ENCODE assay signal across 35 cellular contexts in genomic region chr6:114121913-114122662, GRCh38.
DNase-seq lines count a peak whose midpoint lies in the region; ATAC-seq, FAIRE-seq and TF ChIP-seq lines count a peak whose summit lies in the region.
"Had no signal": no experiment of that assay in that cellular context is flagged by ENCODE, and none has a peak within 500 bp of the region (broad histone marks: within the 10 kb centered on the region; RNA-seq: fewer than 3 reads in every experiment).

No MANE protein-coding gene starts in this region.

- no peak overlapping the region for H3K4me3 ChIP-seq in HepG2 (replicated peaks in 1 of 3; ENCODE audit: insufficient read depth in 1 of 3, low read depth in 2 of 3, low read length in 3 of 3)
- no peak overlapping the region for H3K4me3 ChIP-seq in right lobe of liver
- H3K4me3 ChIP-seq in neural progenitor cell = no peak overlapping the region
- H3K4me3 ChIP-seq: adrenal gland, esophagus muscularis mucosa, GM12878, transverse colon had no signal

- no peak overlapping the region for H3K4me3 Mint-ChIP-seq in CD4-positive, alpha-beta T cell
- H3K4me3 Mint-ChIP-seq in neural progenitor cell = no peak overlapping the region
- H3K4me3 Mint-ChIP-seq: activated CD8-positive, alpha-beta T cell treated with anti-CD3 and anti-CD28 coated beads, Interleukin-2, amount 10 ng/mL, durations not matched to agents 7 days and 5 days; activated naive CD4-positive, alpha-beta T cell treated with anti-CD3 and anti-CD28 coated beads for 36 hours; CD4-positive, alpha-beta memory T cell; naive B cell; stimulated activated effector memory CD8-positive, alpha-beta T cell treated with anti-CD3 and anti-CD28 coated beads, Interleukin-12 subunit alpha, Interleukin-12 subunit beta, amount 100 ng/mL, for 72 hours; T-helper 17 cell had no signal

- intact Hi-C loops in HepG2 (cut with micrococcal nuclease; ENCODE audit: unreplicated experiment) = no loop called here
- intact Hi-C loops in right lobe of liver (cut with DNase I) = no loop called here
- intact Hi-C loops in CD4-positive, alpha-beta T cell (cut with DNase I, micrococcal nuclease) = no loop called here

- no peaks in the 10 kb centered on the region for H3K9me3 Mint-ChIP-seq in CD4-positive, alpha-beta T cell
- H3K9me3 Mint-ChIP-seq in neural progenitor cell = no peaks in the 10 kb centered on the region
- H3K9me3 Mint-ChIP-seq: activated naive CD4-positive, alpha-beta T cell treated with anti-CD3 and anti-CD28 coated beads for 36 hours; stimulated activated effector memory CD8-positive, alpha-beta T cell treated with anti-CD3 and anti-CD28 coated beads, Interleukin-12 subunit alpha, Interleukin-12 subunit beta, amount 100 ng/mL, for 72 hours had no signal

- no peaks in the 10 kb centered on the region for H3K9me3 ChIP-seq in HepG2 (ENCODE audit: low read length)
- no peaks in the 10 kb centered on the region for H3K9me3 ChIP-seq in right lobe of liver
- H3K9me3 ChIP-seq in CD4-positive, alpha-beta T cell (ENCODE audit: control insufficient read depth, low read length) = no peaks in the 10 kb centered on the region
- H3K9me3 ChIP-seq in neural progenitor cell (ENCODE audit: low read depth) = no peaks in the 10 kb centered on the region
- H3K9me3 ChIP-seq: esophagus muscularis mucosa, transverse colon had no signal

- H3K9ac ChIP-seq in HepG2 (ENCODE audit: insufficient read depth, low read depth, low read length) (no peak overlapping the region), neural progenitor cell (no peak overlapping the region)

- no peak for TF ChIP-seq CTCF in HepG2 (CRISPR knock-in tag; IDR thresholded peaks at IDR 0.05)
- no peak for TF ChIP-seq CTCF in right lobe of liver (IDR thresholded peaks at IDR 0.05)
- TF ChIP-seq CTCF in CD4-positive, alpha-beta T cell (IDR thresholded peaks at IDR 0.05) = no peak
- TF ChIP-seq CTCF in neural progenitor cell (IDR thresholded peaks at IDR 0.05) = no peak

- no peak for FAIRE-seq in HepG2 (lab: Jason Lieb, UNC)
- FAIRE-seq: endometrium, GM12878, keratinocyte had no signal

- H3K4me1 ChIP-seq in HepG2 (ENCODE audit: insufficient read depth, low read length) (peaks cover 9% of the 10 kb centered on the region), right lobe of liver (no peaks in the 10 kb centered on the region), neural progenitor cell (no peaks in the 10 kb centered on the region)
- H3K4me1 ChIP-seq: adrenal gland, esophagus muscularis mucosa, transverse colon had no signal

- peaks cover 34% of the 10 kb centered on the region for H3K27me3 Mint-ChIP-seq in CD4-positive, alpha-beta T cell
- H3K27me3 Mint-ChIP-seq in neural progenitor cell (ENCODE audit: insufficient read depth, low read depth) = no peaks in the 10 kb centered on the region

- ATAC-seq in HepG2 (no peak), right lobe of liver (no peak), HG03565 (IDR thresholded peaks at IDR 0.05; ENCODE audit: unreplicated experiment) (no peak)
- ATAC-seq in CD4-positive, alpha-beta T cell (ENCODE audit: poor library complexity) = no peak
- ATAC-seq: activated CD8-positive, alpha-beta T cell treated with anti-CD3 and anti-CD28 coated beads, Interleukin-2, amount 10 ng/mL, durations not matched to agents 7 days and 5 days; GM12878; HCT116; left ventricle myocardium superior; SK-N-SH treated with all-trans-retinoic acid at 6 μM for 48 hours; stimulated activated effector memory CD8-positive, alpha-beta T cell treated with anti-CD3 and anti-CD28 coated beads, Interleukin-12 subunit alpha, Interleukin-12 subunit beta, amount 100 ng/mL, for 72 hours; T-helper 17 cell had no signal

- TF ChIP-seq POLR2A in HepG2 (IDR thresholded peaks at IDR 0.05; ENCODE audit: insufficient read depth in 1 of 2, low read depth in 2 of 2, low read length in 2 of 2) (no peak), right lobe of liver (IDR thresholded peaks at IDR 0.05) (no peak)

- H3K27ac ChIP-seq in HepG2 (ENCODE audit: extremely low read length, insufficient read depth, low read length) (no peak overlapping the region), right lobe of liver (no peak overlapping the region), neural progenitor cell (no peak overlapping the region)
- H3K27ac ChIP-seq in CD4-positive, alpha-beta T cell (ENCODE audit: low read depth, low read length) = no peak overlapping the region
- H3K27ac ChIP-seq: 22Rv1, adrenal gland, brain microvascular endothelial cell, esophagus muscularis mucosa, transverse colon had no signal

- H2AFZ ChIP-seq in HepG2 (ENCODE audit: low read length) (no peak overlapping the region), neural progenitor cell (replicated peaks) (no peak overlapping the region)

- H4K20me1 ChIP-seq in HepG2 (ENCODE audit: insufficient read depth, low read length) (no peaks in the 10 kb centered on the region), neural progenitor cell (ENCODE audit: low read depth) (no peaks in the 10 kb centered on the region)

- TF ChIP-seq EP300 in HepG2 (IDR thresholded peaks at IDR 0.05; ENCODE audit: low read depth in 2 of 2, low read length in 2 of 2) (no peak), HepG2 (CRISPR knock-in tag; IDR thresholded peaks at IDR 0.05; ENCODE audit: borderline replicate concordance) (no peak)

- CTCF ChIA-PET in HepG2 (lab: Yijun Ruan, JAX; ENCODE audit: low intra/inter-chr PET ratio, low total read pairs) = no interaction called here
- CTCF ChIA-PET in CD4-positive, alpha-beta T cell (lab: Charles Lee) = no interaction called here

- no peaks in the 10 kb centered on the region for H3F3A ChIP-seq in neural progenitor cell (ENCODE audit: low read depth)

- TF ChIP-seq RAD21 in HepG2 (CRISPR knock-in tag; IDR thresholded peaks at IDR 0.05) = no peak

- H3K79me2 ChIP-seq in HepG2 (ENCODE audit: insufficient read depth, low read length) (no peaks in the 10 kb centered on the region), neural progenitor cell (ENCODE audit: low read depth) (no peaks in the 10 kb centered on the region)

- H3K4me2 ChIP-seq in HepG2 (ENCODE audit: low read depth, low read length) (no peak overlapping the region), neural progenitor cell (no peak overlapping the region)

- no peak for DNase-seq in HepG2 (ENCODE audit: low spot score)
- no peak for DNase-seq in right lobe of liver
- DNase-seq in SK-N-DZ (ENCODE audit: low spot score) = peak; percentile 14
- DNase-seq in myocyte (ENCODE audit: low read depth) = peak; percentile 75
- DNase-seq in activated CD4-positive, alpha-beta T cell treated with anti-CD3 and anti-CD28 coated beads, Interleukin-2, amount 50 U/mL, for 1 hour = no peak
- no peak for DNase-seq in CD4-positive, alpha-beta T cell
- DNase-seq in neural progenitor cell (ENCODE audit: low spot score) = no peak
- DNase-seq: activated CD4-positive, CD25-positive, alpha-beta regulatory T cell treated with anti-CD3 and anti-CD28 coated beads, Interleukin-2, amount 50 U/mL, for 72 hours; activated CD8-positive, alpha-beta T cell treated with anti-CD3 and anti-CD28 coated beads, Interleukin-2, amount 10 ng/mL, durations not matched to agents 7 days and 5 days; activated naive CD4-positive, alpha-beta T cell treated with anti-CD3 and anti-CD28 coated beads for 36 hours; adrenal gland; brain microvascular endothelial cell; CD4-positive, alpha-beta memory T cell; cerebellar nuclear complex; dermis blood vessel endothelial cell; foreskin fibroblast; head of caudate nucleus; left ventricle myocardium superior; naive B cell; NCI-H1048; NCI-H510A; RPMI8226; stimulated activated CD4-positive, alpha-beta T cell treated with anti-CD3 and anti-CD28 coated beads, Interleukin-15, amount 100 ng/mL, for 24 hours; stimulated activated CD4-positive, alpha-beta T cell treated with anti-CD3 and anti-CD28 coated beads, Interleukin-4, amount 100 ng/mL, for 4 hours; T-helper 17 cell; transverse colon had no signal

- H3K4me1 Mint-ChIP-seq in CD4-positive, alpha-beta T cell (ENCODE audit: low read depth) = no peaks in the 10 kb centered on the region
- H3K4me1 Mint-ChIP-seq in neural progenitor cell = no peaks in the 10 kb centered on the region
- H3K4me1 Mint-ChIP-seq: CD4-positive, alpha-beta memory T cell; naive B cell; stimulated activated effector memory CD8-positive, alpha-beta T cell treated with anti-CD3 and anti-CD28 coated beads, Interleukin-12 subunit alpha, Interleukin-12 subunit beta, amount 100 ng/mL, for 72 hours; T-helper 17 cell had no signal

- no peaks in the 10 kb centered on the region for H3K27me3 ChIP-seq in HepG2 (ENCODE audit: control insufficient read depth in 1 of 2, insufficient read depth in 2 of 2, low read length in 2 of 2)
- no peaks in the 10 kb centered on the region for H3K27me3 ChIP-seq in right lobe of liver
- no peaks in the 10 kb centered on the region for H3K27me3 ChIP-seq in CD4-positive, alpha-beta T cell (ENCODE audit: control insufficient read depth, insufficient read depth, low read length)
- H3K27me3 ChIP-seq in neural progenitor cell = no peaks in the 10 kb centered on the region
- H3K27me3 ChIP-seq: adrenal gland, brain microvascular endothelial cell, esophagus muscularis mucosa, transverse colon had no signal

- POLR2A ChIA-PET in HepG2 (lab: Yijun Ruan, JAX) = no interaction called here
- POLR2A ChIA-PET in CD4-positive, alpha-beta T cell (lab: Charles Lee) = no interaction called here

- H3K27ac Mint-ChIP-seq in CD4-positive, alpha-beta T cell = no peak overlapping the region
- no peak overlapping the region for H3K27ac Mint-ChIP-seq in neural progenitor cell
- H3K27ac Mint-ChIP-seq: activated CD8-positive, alpha-beta T cell treated with anti-CD3 and anti-CD28 coated beads, Interleukin-2, amount 10 ng/mL, durations not matched to agents 7 days and 5 days; activated naive CD4-positive, alpha-beta T cell treated with anti-CD3 and anti-CD28 coated beads for 36 hours; CD4-positive, alpha-beta memory T cell; naive B cell; stimulated activated effector memory CD8-positive, alpha-beta T cell treated with anti-CD3 and anti-CD28 coated beads, Interleukin-12 subunit alpha, Interleukin-12 subunit beta, amount 100 ng/mL, for 72 hours; T-helper 17 cell had no signal

- WGBS in HepG2 (ENCODE audit: low lambda C conversion rate) = 98% methylated on average over 5 of the region's 5 CpGs
- 59% methylated on average over 5 of the region's 5 CpGs for WGBS in right lobe of liver (ENCODE audit: insufficient coverage, low coverage, low lambda C conversion rate, missing lambda C conversion rate)

- H3K36me3 ChIP-seq in HepG2 (replicated peaks in 1 of 2; ENCODE audit: control insufficient read depth in 1 of 2, insufficient read depth in 2 of 2, low read length in 2 of 2) (0 out of 5 replicates have a peak, but pooled peaks cover 2 to 4% of the 10 kb centered on the region in 2 experiments), right lobe of liver (no peaks in the 10 kb centered on the region), neural progenitor cell (no peaks in the 10 kb centered on the region)
- H3K36me3 ChIP-seq: adrenal gland, brain microvascular endothelial cell, esophagus muscularis mucosa, transverse colon had no signal

- in situ Hi-C loops in HepG2 (cut with HindIII; ENCODE audit: extremely low pct_ligation_motif_present, low pct_unique_long_range_greater_than_20kb) = no loop called here

- H3K36me3 Mint-ChIP-seq in CD4-positive, alpha-beta T cell (ENCODE audit: low read depth) = no peaks in the 10 kb centered on the region
- H3K36me3 Mint-ChIP-seq in neural progenitor cell = no peaks in the 10 kb centered on the region
- H3K36me3 Mint-ChIP-seq: CD4-positive, alpha-beta memory T cell; naive B cell; stimulated activated effector memory CD8-positive, alpha-beta T cell treated with anti-CD3 and anti-CD28 coated beads, Interleukin-12 subunit alpha, Interleukin-12 subunit beta, amount 100 ng/mL, for 72 hours had no signal

- BruUV-seq in HepG2 (replicated peaks; lab: Mats Ljungman, UMichigan) = no TSS peak

Comparison
In these comparisons a context has a peak if more than half of its experiments do, and no peak if none do; other contexts are left out.
1. DNase-seq: peak in SK-N-DZ (single experiment) and myocyte (single experiment); none in HepG2 (single experiment), right lobe of liver (0 of 3), activated CD4-positive, alpha-beta T cell treated with anti-CD3 and anti-CD28 coated beads, Interleukin-2, amount 50 U/mL, for 1 hour (single experiment), CD4-positive, alpha-beta T cell (0 of 10) and neural progenitor cell (single experiment).